Comparison of ENCODE assay signal across 22 cellular contexts in the genomic region with DNA sequence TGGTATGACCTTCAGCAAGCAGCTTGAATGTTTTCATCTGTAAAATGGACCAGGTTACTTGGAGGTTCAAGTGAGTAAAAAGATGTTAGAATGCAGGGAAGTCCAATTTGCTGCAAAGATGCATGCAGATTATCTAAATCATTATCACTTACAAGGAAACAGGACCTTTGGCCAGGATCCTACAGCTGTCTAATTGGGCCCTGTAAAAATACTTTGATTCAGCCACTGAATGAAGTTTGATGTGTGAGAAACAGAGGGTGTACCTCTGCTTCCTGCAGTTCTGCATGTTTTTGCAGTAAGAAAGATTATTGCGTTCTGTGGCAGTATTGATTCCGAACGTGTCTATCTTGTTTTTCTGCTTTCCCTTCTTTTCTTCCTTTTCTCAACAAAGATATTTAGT. TPM values are rescaled to one million over a fixed set of nuclear protein-coding genes. Genes with fewer than 3 reads are reported as not detected.
"Had no signal": no experiment of that assay in that cellular context is flagged by ENCODE, and none has a peak within 500 bp of the region (broad histone marks: within the 10 kb centered on the region; RNA-seq: fewer than 3 reads in every experiment).

No MANE protein-coding gene starts in this region.

- H3K9me3 ChIP-seq: left ventricle myocardium inferior, pancreas, prostate gland, spleen, suprapubic skin, thoracic aorta, tibial artery, vagina had no signal

- DNase-seq: hippocampal formation; kidney; left ventricle myocardium inferior; mesendoderm; naive thymus-derived CD8-positive, alpha-beta T cell; nucleus accumbens; pancreas; posterior cingulate gyrus; retina; right cardiac atrium; spleen; stimulated activated CD4-positive, alpha-beta T cell treated with anti-CD3 and anti-CD28 coated beads, Interleukin-4, amount 100 ng/mL, for 24 hours; stimulated activated naive CD4-positive, alpha-beta T cell; tibial artery had no signal

- H3K27ac ChIP-seq: pancreas, prostate gland, spleen, thoracic aorta, vagina had no signal

- H3K4me1 ChIP-seq: pancreas, prostate gland, spleen had no signal

- H3K36me3 ChIP-seq: left ventricle myocardium inferior, pancreas, prostate gland, spleen, suprapubic skin, thoracic aorta, tibial artery, vagina had no signal

- H3K27me3 ChIP-seq: pancreas, suprapubic skin, tibial artery, vagina had no signal

- ATAC-seq: naive thymus-derived CD8-positive, alpha-beta T cell; pancreas; right cardiac atrium; sciatic nerve; stimulated activated effector memory CD8-positive, alpha-beta T cell treated with anti-CD3 and anti-CD28 coated beads, Interleukin-12 subunit alpha, Interleukin-12 subunit beta, amount 100 ng/mL, for 72 hours had no signal

- FAIRE-seq: kidney, pancreas had no signal

- H3K4me3 ChIP-seq: left ventricle myocardium inferior, lung, pancreas, prostate gland, skin epidermis, spleen, suprapubic skin, thoracic aorta, tibial artery, vagina had no signal

RNA-seq across cellular contexts. Expression of gene CDH13, which starts 10.2 kb away (rescaled TPM):
- total RNA-seq: naive thymus-derived CD8-positive, alpha-beta T cell had no signal
- polyA plus RNA-seq: naive thymus-derived CD8-positive, alpha-beta T cell had no signal
